8 cellular contexts compared by ENCODE assay signal in genomic region chr9:136544549-136545064, GRCh38. TPM values are rescaled to one million over a fixed set of nuclear protein-coding genes. Genes with fewer than 3 reads are reported as not detected.
DNase-seq lines count a peak whose midpoint lies in the region; ATAC-seq and TF ChIP-seq lines count a peak whose summit lies in the region.

No MANE protein-coding gene starts in this region.

- no TSS peak for BruUV-seq in OCI-LY7 (replicated peaks; lab: Mats Ljungman, UMichigan)

- H3K36me3 Mint-ChIP-seq in osteocyte (ENCODE audit: unreplicated experiment) = peaks cover 4% of the 10 kb centered on the region

- no peaks in the 10 kb centered on the region for H3K27me3 ChIP-seq in vagina

- no peaks in the 10 kb centered on the region for H3K27me3 Mint-ChIP-seq in osteocyte (ENCODE audit: unreplicated experiment)

- H3K9me2 ChIP-seq in OCI-LY7 (ENCODE audit: insufficient read depth, low read length) = no peaks in the 10 kb centered on the region

- peaks cover 4% of the 10 kb centered on the region; the same call in 1 of the 2 replicates for H3K79me2 ChIP-seq in OCI-LY7 (ENCODE audit: insufficient read depth, low read depth, low read length)

- peak overlapping the region; percentile 80 for H3K4me3 Mint-ChIP-seq in osteocyte (ENCODE audit: unreplicated experiment)

- TF ChIP-seq POLR2A in vagina (IDR thresholded peaks at IDR 0.05) = no peak

- no peaks in the 10 kb centered on the region for H3K9me3 Mint-ChIP-seq in osteocyte (ENCODE audit: unreplicated experiment)

- H3K4me3 ChIP-seq in OCI-LY7 (ENCODE audit: low read depth, low read length, poor library complexity, severe bottlenecking) = peak overlapping the region; percentile 77
- peak overlapping the region; percentile 73 to 99 for H3K4me3 ChIP-seq in vagina

- TF ChIP-seq CTCF in OCI-LY7 (conservative IDR thresholded peaks at IDR 0.05; ENCODE audit: low read length) (no peak), osteocyte (IDR thresholded peaks at IDR 0.05) (no peak), vagina (IDR thresholded peaks at IDR 0.05) (no peak), omental fat pad (IDR thresholded peaks at IDR 0.05) (no peak)

- CTCF ChIA-PET in OCI-LY7 (lab: Charles Lee; ENCODE audit: unreplicated experiment) = no interaction called here

- 0 out of 2 replicates have a peak, but pooled peaks cover 8% of the 10 kb centered on the region for H4K20me1 ChIP-seq in OCI-LY7 (ENCODE audit: insufficient read depth, low read length)

- POLR2A ChIA-PET in OCI-LY7 (lab: Charles Lee) = no interaction called here

- DNase-seq in ELR (ENCODE audit: low read depth) = peak; percentile 46
- DNase-seq in OCI-LY7 (ENCODE audit: low spot score) = peak; percentile 25
- peak; percentile 67 for DNase-seq in activated naive CD4-positive, alpha-beta T cell treated with anti-CD3 and anti-CD28 coated beads, Interleukin-2, amount 50 U/mL, for 16 hours
- peak; percentile 80 for DNase-seq in Right ventricle myocardium superior
- no peak for DNase-seq in osteocyte (ENCODE audit: extremely low spot score, unreplicated experiment)
- no peak for DNase-seq in vagina (ENCODE audit: extremely low spot score in 2 of 2)
- DNase-seq in NCI-H2081 (lab: John Stamatoyannopoulos, UW) = no peak
- DNase-seq in omental fat pad (ENCODE audit: low spot score) = no peak

- H3K27ac Mint-ChIP-seq in osteocyte (ENCODE audit: unreplicated experiment) = no peak overlapping the region

- intact Hi-C loops in OCI-LY7 (cut with micrococcal nuclease; ENCODE audit: unreplicated experiment) (loop anchor here (1.0 to 10.0 kb wide), 2 partner anchors 61 to 610 kb away; partner anchors contain the start of gene SEC16A), Right ventricle myocardium superior (cut with DNase I) (no loop called here), vagina (cut with DNase I) (loop anchor here (10.0 kb wide), 1 partner anchor 50 kb away; no protein-coding TSS in a partner anchor)

- peak; percentile 2 for ATAC-seq in Right ventricle myocardium superior (ENCODE audit: poor library complexity)
- no peak for ATAC-seq in omental fat pad (ENCODE audit: low FRiP score)

- H3K4me2 ChIP-seq in OCI-LY7 (ENCODE audit: low read length) = peak overlapping the region; percentile 98

- H3K4me1 ChIP-seq in OCI-LY7 (ENCODE audit: insufficient read depth, low read length, poor library complexity, severe bottlenecking) (peaks cover 33% of the 10 kb centered on the region), vagina (peaks cover 81% of the 10 kb centered on the region)

- H3K4me1 Mint-ChIP-seq in osteocyte (ENCODE audit: unreplicated experiment) = peaks cover 42% of the 10 kb centered on the region

- H3K36me3 ChIP-seq in OCI-LY7 (ENCODE audit: insufficient read depth, low read length) = peaks cover 6% of the 10 kb centered on the region; the same call in 1 of the 2 replicates
- peaks cover 0 to 9% of the 10 kb centered on the region in 2 donors for H3K36me3 ChIP-seq in vagina

- H3K9me3 ChIP-seq in OCI-LY7 (ENCODE audit: low read length) = no peaks in the 10 kb centered on the region
- no peaks in the 10 kb centered on the region for H3K9me3 ChIP-seq in vagina

- H2AFZ ChIP-seq in OCI-LY7 (ENCODE audit: low read length) = no peak overlapping the region

- H3K27ac ChIP-seq in OCI-LY7 (ENCODE audit: low read depth, low read length, poor library complexity, severe bottlenecking) = peak overlapping the region; percentile 70
- peak overlapping the region; percentile 96 for H3K27ac ChIP-seq in vagina

RNA-seq across cellular contexts. Expression of gene NOTCH1, which starts 1.2 kb away (rescaled TPM):
- total RNA-seq in OCI-LY7 (2014; rRNA removed; shearing (Covaris generic)) = 9.3 and 17.6 TPM in 2 replicates
- total RNA-seq in OCI-LY7 (2022) (15.5 and 17.9 TPM in 2 replicates), Right ventricle myocardium superior (16.8 TPM), osteocyte (44.9 and 53.6 TPM in 2 replicates), vagina (67.0 TPM), omental fat pad (10 to 100 TPM; 10.4 to 61.8 (median 55.1) TPM)

Comparison
In these comparisons a context has a peak if more than half of its experiments do, and no peak if none do; other contexts are left out.
1. DNase-seq: peak in ELR (single experiment), OCI-LY7 (single experiment), activated naive CD4-positive, alpha-beta T cell treated with anti-CD3 and anti-CD28 coated beads, Interleukin-2, amount 50 U/mL, for 16 hours (single experiment) and Right ventricle myocardium superior (single experiment); none in osteocyte (single experiment), vagina (0 of 2), NCI-H2081 (0 of 2) and omental fat pad (single experiment).